In the genomic region with DNA sequence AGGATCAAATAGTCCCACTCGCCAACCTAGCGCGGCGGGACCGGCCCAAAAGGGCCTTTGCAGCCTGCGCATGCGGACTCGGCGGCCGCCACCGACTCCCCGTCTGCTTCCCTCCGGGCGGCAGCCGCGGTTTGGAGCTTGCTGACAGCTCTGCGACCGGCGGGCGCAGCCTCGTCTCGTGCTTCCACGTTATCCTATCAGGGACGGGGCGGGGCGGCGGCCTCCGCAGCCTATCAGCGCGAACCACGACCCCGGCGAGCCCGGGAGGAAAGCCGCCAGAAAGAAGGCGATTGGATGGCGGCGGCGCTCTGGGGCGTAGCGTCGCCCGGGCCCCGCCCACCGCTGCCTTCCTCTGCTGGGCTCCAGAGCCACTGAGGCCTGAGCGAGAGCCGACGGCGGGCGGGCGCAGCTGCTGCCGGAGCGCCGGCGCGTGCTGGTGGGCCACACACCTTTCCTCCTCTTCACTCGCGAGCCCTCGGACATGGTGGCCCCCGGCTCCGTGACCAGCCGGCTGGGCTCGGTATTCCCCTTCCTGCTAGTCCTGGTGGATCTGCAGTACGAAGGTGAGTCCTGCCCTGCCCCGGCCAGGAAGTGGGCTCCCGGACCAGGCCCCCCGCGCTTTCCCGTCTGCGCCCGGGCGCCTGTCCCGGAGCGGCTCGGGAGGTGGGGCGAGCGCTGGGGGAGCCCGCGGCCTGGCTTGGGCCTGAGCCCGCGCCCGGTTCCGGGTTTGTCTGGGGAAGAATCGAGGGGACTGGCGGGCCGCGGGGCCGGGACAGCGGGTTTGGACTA, we compare ENCODE assay signal across 1 cellular context.
TF ChIP-seq lines count a peak whose summit lies in the region.

A gene with protein sequence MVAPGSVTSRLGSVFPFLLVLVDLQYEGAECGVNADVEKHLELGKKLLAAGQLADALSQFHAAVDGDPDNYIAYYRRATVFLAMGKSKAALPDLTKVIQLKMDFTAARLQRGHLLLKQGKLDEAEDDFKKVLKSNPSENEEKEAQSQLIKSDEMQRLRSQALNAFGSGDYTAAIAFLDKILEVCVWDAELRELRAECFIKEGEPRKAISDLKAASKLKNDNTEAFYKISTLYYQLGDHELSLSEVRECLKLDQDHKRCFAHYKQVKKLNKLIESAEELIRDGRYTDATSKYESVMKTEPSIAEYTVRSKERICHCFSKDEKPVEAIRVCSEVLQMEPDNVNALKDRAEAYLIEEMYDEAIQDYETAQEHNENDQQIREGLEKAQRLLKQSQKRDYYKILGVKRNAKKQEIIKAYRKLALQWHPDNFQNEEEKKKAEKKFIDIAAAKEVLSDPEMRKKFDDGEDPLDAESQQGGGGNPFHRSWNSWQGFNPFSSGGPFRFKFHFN (plus strand): TSS at position 365 of the 789 bp plus-strand sequence. CDS start 117 bp downstream, at position 482.

TF ChIP-seq in GM12878, 131 proteins besides CTCF, POLR2A, EP300 and RAD21 (continued from another document):
- TF ChIP-seq, protein P1, sequence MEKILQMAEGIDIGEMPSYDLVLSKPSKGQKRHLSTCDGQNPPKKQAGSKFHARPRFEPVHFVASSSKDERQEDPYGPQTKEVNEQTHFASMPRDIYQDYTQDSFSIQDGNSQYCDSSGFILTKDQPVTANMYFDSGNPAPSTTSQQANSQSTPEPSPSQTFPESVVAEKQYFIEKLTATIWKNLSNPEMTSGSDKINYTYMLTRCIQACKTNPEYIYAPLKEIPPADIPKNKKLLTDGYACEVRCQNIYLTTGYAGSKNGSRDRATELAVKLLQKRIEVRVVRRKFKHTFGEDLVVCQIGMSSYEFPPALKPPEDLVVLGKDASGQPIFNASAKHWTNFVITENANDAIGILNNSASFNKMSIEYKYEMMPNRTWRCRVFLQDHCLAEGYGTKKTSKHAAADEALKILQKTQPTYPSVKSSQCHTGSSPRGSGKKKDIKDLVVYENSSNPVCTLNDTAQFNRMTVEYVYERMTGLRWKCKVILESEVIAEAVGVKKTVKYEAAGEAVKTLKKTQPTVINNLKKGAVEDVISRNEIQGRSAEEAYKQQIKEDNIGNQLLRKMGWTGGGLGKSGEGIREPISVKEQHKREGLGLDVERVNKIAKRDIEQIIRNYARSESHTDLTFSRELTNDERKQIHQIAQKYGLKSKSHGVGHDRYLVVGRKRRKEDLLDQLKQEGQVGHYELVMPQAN (conservative IDR thresholded peaks at IDR 0.05) = peak; percentile 86; the same call in 1 of the 2 replicates
- TF ChIP-seq NRF1 (conservative IDR thresholded peaks at IDR 0.05; ENCODE audit: low read depth, low read length) (peak; percentile 61), CREB1 (IDR thresholded peaks at IDR 0.05; ENCODE audit: low read depth) (peak; percentile 75; the same call in 1 of the 2 replicates), FOXK2 (IDR thresholded peaks at IDR 0.05) (no peak), CREM (IDR thresholded peaks at IDR 0.05; ENCODE audit: low read depth) (peak; percentile 47; the same call in 1 of the 2 replicates), SRF (IDR thresholded peaks at IDR 0.05; ENCODE audit: low read depth in 2 of 2, low read length in 2 of 2) (0 out of 4 replicates have a peak, but pooled peaks of 1 of the 2 experiments have one; percentile 5), CHD2 (IDR thresholded peaks at IDR 0.05; ENCODE audit: borderline replicate concordance, low read depth, low read length) (peak; percentile 80), GATAD2B (conservative IDR thresholded peaks at IDR 0.05; ENCODE audit: low read depth) (peak; percentile 85; the same call in 1 of the 2 replicates), FOXM1 (IDR thresholded peaks at IDR 0.05; ENCODE audit: low read depth, low read length) (no peak), RELA (IDR thresholded peaks at IDR 0.05; ENCODE audit: borderline replicate concordance, partially characterized antibody) (peak; percentile 44), STAT1 (conservative IDR thresholded peaks at IDR 0.05) (no peak), NR2F1 (conservative IDR thresholded peaks at IDR 0.05) (no peak), PML (IDR thresholded peaks at IDR 0.05; ENCODE audit: low read length) (peak; percentile 80; the same call in 1 of the 2 replicates), YY1 (IDR thresholded peaks at IDR 0.05; ENCODE audit: low read depth, low read length) (no peak; the same call in 1 of the 2 replicates), DPF2 (IDR thresholded peaks at IDR 0.05) (peak; percentile 57), ZSCAN29 (IDR thresholded peaks at IDR 0.05) (0 out of 2 replicates have a peak, but pooled peaks have one; percentile 14), IKZF1 (conservative IDR thresholded peaks at IDR 0.05) (peak; percentile 81), BACH1 (IDR thresholded peaks at IDR 0.05; ENCODE audit: borderline replicate concordance) (peak; percentile 65), POLR2AphosphoS2 (IDR thresholded peaks at IDR 0.05; ENCODE audit: low read depth, low read length) (peak; percentile 83; the same call in 1 of the 2 replicates), FOS (IDR thresholded peaks at IDR 0.05; ENCODE audit: borderline replicate concordance, extremely low read depth, insufficient read length) (no peak), TCF3 (IDR thresholded peaks at IDR 0.05; ENCODE audit: borderline replicate concordance, insufficient read depth, low read depth, low read length) (peak; percentile 74), RB1 (IDR thresholded peaks at IDR 0.05; ENCODE audit: borderline replicate concordance) (peak; percentile 25; the same call in 1 of the 2 replicates), HDGF (IDR thresholded peaks at IDR 0.05) (peak; percentile 68; the same call in 1 of the 2 replicates), SP1 (IDR thresholded peaks at IDR 0.05; ENCODE audit: low read depth, low read length) (peak; percentile 87), SMAD5 (IDR thresholded peaks at IDR 0.05; ENCODE audit: low read depth) (peak; percentile 19; the same call in 1 of the 2 replicates), SUPT20H (IDR thresholded peaks at IDR 0.05; ENCODE audit: borderline replicate concordance, control insufficient read depth, low read depth, low read length) (no peak), MYC (IDR thresholded peaks at IDR 0.05; ENCODE audit: insufficient read depth, insufficient read length, insufficient replicate concordance, low read length, severe bottlenecking) (peak; percentile 33), RFX5 (IDR thresholded peaks at IDR 0.05; ENCODE audit: low read depth, low read length) (peak; percentile 86), LARP7 (IDR thresholded peaks at IDR 0.05) (peak; percentile 95), EED (IDR thresholded peaks at IDR 0.05; ENCODE audit: low read depth) (peak; percentile 5; the same call in 1 of the 2 replicates), TAF1 (IDR thresholded peaks at IDR 0.05; ENCODE audit: borderline replicate concordance, low read depth, low read length) (peak; percentile 91), POU2F2 (IDR thresholded peaks at IDR 0.05; ENCODE audit: borderline replicate concordance, low read depth, low read length) (peak; percentile 69), POLR2AphosphoS5 (IDR thresholded peaks at IDR 0.05; ENCODE audit: low read length) (peak; percentile 97), RUNX3 (IDR thresholded peaks at IDR 0.05; ENCODE audit: low read length) (peak; percentile 58)
- TF ChIP-seq, protein P2, sequence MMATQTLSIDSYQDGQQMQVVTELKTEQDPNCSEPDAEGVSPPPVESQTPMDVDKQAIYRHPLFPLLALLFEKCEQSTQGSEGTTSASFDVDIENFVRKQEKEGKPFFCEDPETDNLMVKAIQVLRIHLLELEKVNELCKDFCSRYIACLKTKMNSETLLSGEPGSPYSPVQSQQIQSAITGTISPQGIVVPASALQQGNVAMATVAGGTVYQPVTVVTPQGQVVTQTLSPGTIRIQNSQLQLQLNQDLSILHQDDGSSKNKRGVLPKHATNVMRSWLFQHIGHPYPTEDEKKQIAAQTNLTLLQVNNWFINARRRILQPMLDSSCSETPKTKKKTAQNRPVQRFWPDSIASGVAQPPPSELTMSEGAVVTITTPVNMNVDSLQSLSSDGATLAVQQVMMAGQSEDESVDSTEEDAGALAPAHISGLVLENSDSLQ (IDR thresholded peaks at IDR 0.05) = peak; percentile 79; the same call in 1 of the 2 replicates
- TF ChIP-seq, protein P3, sequence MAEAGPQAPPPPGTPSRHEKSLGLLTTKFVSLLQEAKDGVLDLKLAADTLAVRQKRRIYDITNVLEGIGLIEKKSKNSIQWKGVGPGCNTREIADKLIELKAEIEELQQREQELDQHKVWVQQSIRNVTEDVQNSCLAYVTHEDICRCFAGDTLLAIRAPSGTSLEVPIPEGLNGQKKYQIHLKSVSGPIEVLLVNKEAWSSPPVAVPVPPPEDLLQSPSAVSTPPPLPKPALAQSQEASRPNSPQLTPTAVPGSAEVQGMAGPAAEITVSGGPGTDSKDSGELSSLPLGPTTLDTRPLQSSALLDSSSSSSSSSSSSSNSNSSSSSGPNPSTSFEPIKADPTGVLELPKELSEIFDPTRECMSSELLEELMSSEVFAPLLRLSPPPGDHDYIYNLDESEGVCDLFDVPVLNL (IDR thresholded peaks at IDR 0.05; ENCODE audit: low read depth, low read length) = no peak
- TF ChIP-seq, protein P4, sequence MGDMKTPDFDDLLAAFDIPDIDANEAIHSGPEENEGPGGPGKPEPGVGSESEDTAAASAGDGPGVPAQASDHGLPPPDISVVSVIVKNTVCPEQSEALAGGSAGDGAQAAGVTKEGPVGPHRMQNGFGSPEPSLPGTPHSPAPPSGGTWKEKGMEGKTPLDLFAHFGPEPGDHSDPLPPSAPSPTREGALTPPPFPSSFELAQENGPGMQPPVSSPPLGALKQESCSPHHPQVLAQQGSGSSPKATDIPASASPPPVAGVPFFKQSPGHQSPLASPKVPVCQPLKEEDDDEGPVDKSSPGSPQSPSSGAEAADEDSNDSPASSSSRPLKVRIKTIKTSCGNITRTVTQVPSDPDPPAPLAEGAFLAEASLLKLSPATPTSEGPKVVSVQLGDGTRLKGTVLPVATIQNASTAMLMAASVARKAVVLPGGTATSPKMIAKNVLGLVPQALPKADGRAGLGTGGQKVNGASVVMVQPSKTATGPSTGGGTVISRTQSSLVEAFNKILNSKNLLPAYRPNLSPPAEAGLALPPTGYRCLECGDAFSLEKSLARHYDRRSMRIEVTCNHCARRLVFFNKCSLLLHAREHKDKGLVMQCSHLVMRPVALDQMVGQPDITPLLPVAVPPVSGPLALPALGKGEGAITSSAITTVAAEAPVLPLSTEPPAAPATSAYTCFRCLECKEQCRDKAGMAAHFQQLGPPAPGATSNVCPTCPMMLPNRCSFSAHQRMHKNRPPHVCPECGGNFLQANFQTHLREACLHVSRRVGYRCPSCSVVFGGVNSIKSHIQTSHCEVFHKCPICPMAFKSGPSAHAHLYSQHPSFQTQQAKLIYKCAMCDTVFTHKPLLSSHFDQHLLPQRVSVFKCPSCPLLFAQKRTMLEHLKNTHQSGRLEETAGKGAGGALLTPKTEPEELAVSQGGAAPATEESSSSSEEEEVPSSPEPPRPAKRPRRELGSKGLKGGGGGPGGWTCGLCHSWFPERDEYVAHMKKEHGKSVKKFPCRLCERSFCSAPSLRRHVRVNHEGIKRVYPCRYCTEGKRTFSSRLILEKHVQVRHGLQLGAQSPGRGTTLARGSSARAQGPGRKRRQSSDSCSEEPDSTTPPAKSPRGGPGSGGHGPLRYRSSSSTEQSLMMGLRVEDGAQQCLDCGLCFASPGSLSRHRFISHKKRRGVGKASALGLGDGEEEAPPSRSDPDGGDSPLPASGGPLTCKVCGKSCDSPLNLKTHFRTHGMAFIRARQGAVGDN (IDR thresholded peaks at IDR 0.05) = peak; percentile 64
- TF ChIP-seq, protein P5, sequence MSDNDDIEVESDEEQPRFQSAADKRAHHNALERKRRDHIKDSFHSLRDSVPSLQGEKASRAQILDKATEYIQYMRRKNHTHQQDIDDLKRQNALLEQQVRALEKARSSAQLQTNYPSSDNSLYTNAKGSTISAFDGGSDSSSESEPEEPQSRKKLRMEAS (IDR thresholded peaks at IDR 0.05; ENCODE audit: low read depth, low read length) = peak; percentile 77; the same call in 1 of the 2 replicates
- TF ChIP-seq, protein P6, sequence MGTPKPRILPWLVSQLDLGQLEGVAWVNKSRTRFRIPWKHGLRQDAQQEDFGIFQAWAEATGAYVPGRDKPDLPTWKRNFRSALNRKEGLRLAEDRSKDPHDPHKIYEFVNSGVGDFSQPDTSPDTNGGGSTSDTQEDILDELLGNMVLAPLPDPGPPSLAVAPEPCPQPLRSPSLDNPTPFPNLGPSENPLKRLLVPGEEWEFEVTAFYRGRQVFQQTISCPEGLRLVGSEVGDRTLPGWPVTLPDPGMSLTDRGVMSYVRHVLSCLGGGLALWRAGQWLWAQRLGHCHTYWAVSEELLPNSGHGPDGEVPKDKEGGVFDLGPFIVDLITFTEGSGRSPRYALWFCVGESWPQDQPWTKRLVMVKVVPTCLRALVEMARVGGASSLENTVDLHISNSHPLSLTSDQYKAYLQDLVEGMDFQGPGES (IDR thresholded peaks at IDR 0.05) = peak; percentile 37; the same call in 1 of the 2 replicates
TF ChIP-seq in GM12878: peak in this region for 36.
